10 cellular contexts compared by ENCODE assay signal in genomic region chr3:113769551-113769950, GRCh38. TPM values are rescaled to one million over a fixed set of nuclear protein-coding genes. Genes with fewer than 3 reads are reported as not detected.
DNase-seq lines count a peak whose midpoint lies in the region; ATAC-seq, FAIRE-seq and TF ChIP-seq lines count a peak whose summit lies in the region.
"Had no signal": no experiment of that assay in that cellular context is flagged by ENCODE, and none has a peak within 500 bp of the region (broad histone marks: within the 10 kb centered on the region; RNA-seq: fewer than 3 reads in every experiment).

No MANE protein-coding gene starts in this region.

- H3K4me1 Mint-ChIP-seq in activated T-cell treated with anti-CD3 and anti-CD28 coated beads, Interleukin-2, amount 50 U/mL, for 72 hours (ENCODE audit: low read depth), result peaks cover 6% of the 10 kb centered on the region

- DNase-seq in K562 (ENCODE audit: extremely low read depth in 1 of 4, low spot score in 3 of 4), result peak in 3 of 4 experiments; percentile 8 to 10 (median 9)
- DNase-seq in osteoblast (ENCODE audit: insufficient read length, low spot score, missing footprints), result peak; percentile 84
- no peak for DNase-seq in NCI-H748 treated with DMSO at 0.1 percent for 48 hours (lab: John Stamatoyannopoulos, UW)
- DNase-seq in activated gamma-delta T cell treated with Interleukin-2 at 50 U/mL for 16 hours, result no peak
- DNase-seq in activated T-cell treated with anti-CD3 and anti-CD28 coated beads, Interleukin-2, amount 50 U/mL, for 72 hours, result no peak
- no peak for DNase-seq in G401 (ENCODE audit: low spot score)
- DNase-seq: activated CD4-positive, alpha-beta T cell treated with anti-CD3 and anti-CD28 coated beads for 1 hour had no signal

- H3K4me1 ChIP-seq in K562 (replicated peaks in 1 of 2; ENCODE audit: control insufficient read depth in 2 of 2, insufficient read depth in 2 of 2, low read length in 2 of 2) (no peaks in the 10 kb centered on the region; a peak in 1 of 5 replicates), osteoblast (ENCODE audit: insufficient read depth, low read length) (peaks cover 19% of the 10 kb centered on the region)

- H3K4me3 Mint-ChIP-seq in activated T-cell treated with anti-CD3 and anti-CD28 coated beads, Interleukin-2, amount 50 U/mL, for 72 hours, result no peak overlapping the region

- H3K4me3 ChIP-seq in K562, result no peak overlapping the region
- no peak overlapping the region for H3K4me3 ChIP-seq in osteoblast (ENCODE audit: insufficient read depth, low read length)

- H3K27me3 Mint-ChIP-seq in activated T-cell treated with anti-CD3 and anti-CD28 coated beads, Interleukin-2, amount 50 U/mL, for 72 hours (ENCODE audit: low read depth), result no peaks in the 10 kb centered on the region

- H3K27me3 ChIP-seq in K562 (ENCODE audit: control insufficient read depth in 2 of 2, insufficient read depth in 2 of 2, low read length in 2 of 2) (no peaks in the 10 kb centered on the region), osteoblast (ENCODE audit: insufficient read depth, low read length) (no peaks in the 10 kb centered on the region)

- H3K9ac ChIP-seq in K562 (ENCODE audit: insufficient read depth in 1 of 2, low read depth in 2 of 2, low read length in 2 of 2), result no peak overlapping the region

- TF ChIP-seq EP300 in K562 (IDR thresholded peaks at IDR 0.05; ENCODE audit: low read length), result no peak

- no peak for TF ChIP-seq POLR2A in K562 (conservative IDR thresholded peaks at IDR 0.05)

- POLR2A ChIA-PET in K562 (lab: Yijun Ruan, JAX), result no interaction called here

- H3K36me3 ChIP-seq in K562 (ENCODE audit: control insufficient read depth, insufficient read depth, low read length), result no peaks in the 10 kb centered on the region
- no peaks in the 10 kb centered on the region for H3K36me3 ChIP-seq in osteoblast (ENCODE audit: insufficient read depth, low read length)

- H4K20me1 ChIP-seq in K562 (replicated peaks; ENCODE audit: control insufficient read depth, insufficient read depth, low read length), result no peaks in the 10 kb centered on the region
- no peaks in the 10 kb centered on the region for H4K20me1 ChIP-seq in osteoblast (ENCODE audit: insufficient read depth, low read length)

- FAIRE-seq in K562 (lab: Jason Lieb, UNC), result no peak

- BruUV-seq in K562 (replicated peaks; lab: Mats Ljungman, UMichigan), result no TSS peak

- ATAC-seq in GM18870 (IDR thresholded peaks at IDR 0.05; ENCODE audit: unreplicated experiment), result peak; percentile 78
- peak; percentile 73 for ATAC-seq in HG03097 (IDR thresholded peaks at IDR 0.05; ENCODE audit: low FRiP score, unreplicated experiment)
- ATAC-seq in K562, result peak; percentile 57; the same call in 2 of the 3 replicates
- no peak for ATAC-seq in activated T-cell treated with anti-CD3 and anti-CD28 coated beads, Interleukin-2, amount 50 U/mL, for 72 hours (replicated peaks in 1 of 2)

- H3K4me2 ChIP-seq in K562 (ENCODE audit: insufficient read depth, low read length) (no peak overlapping the region), osteoblast (ENCODE audit: insufficient read depth, low read length) (peak overlapping the region; percentile 14)

- no peaks in the 10 kb centered on the region for H3K36me3 Mint-ChIP-seq in activated T-cell treated with anti-CD3 and anti-CD28 coated beads, Interleukin-2, amount 50 U/mL, for 72 hours (ENCODE audit: insufficient read depth in 2 of 2)

- CTCF ChIA-PET in K562 (lab: Yijun Ruan, JAX; ENCODE audit: low intra/inter-chr PET ratio), result no interaction called here

- in situ Hi-C loops in K562 (cut with MboI) (no loop called here), G401 (cut with HindIII; ENCODE audit: low sequenced_read_pairs) (no loop called here)

- H3K9me3 Mint-ChIP-seq in activated T-cell treated with anti-CD3 and anti-CD28 coated beads, Interleukin-2, amount 50 U/mL, for 72 hours, result no peaks in the 10 kb centered on the region

- no peak for TF ChIP-seq RAD21 in K562 (CRISPR knock-in tag; conservative IDR thresholded peaks at IDR 0.05 in 1 of 2, IDR thresholded peaks at IDR 0.05 in 1 of 2)

- no peaks in the 10 kb centered on the region for H3K79me2 ChIP-seq in K562 (ENCODE audit: control insufficient read depth, insufficient read depth, low read length)
- H3K79me2 ChIP-seq in osteoblast (ENCODE audit: insufficient read depth, low read length), result peaks cover 47% of the 10 kb centered on the region

- TF ChIP-seq CTCF in K562 (IDR thresholded peaks at IDR 0.05 in 2 of 3, conservative IDR thresholded peaks at IDR 0.05 in 1 of 3; ENCODE audit: insufficient read depth in 2 of 3, low read depth in 1 of 3, low read length in 3 of 3) (no peak), osteoblast (IDR thresholded peaks at IDR 0.05; ENCODE audit: extremely low read depth, low read depth, low read length) (no peak)

- H3K9me3 ChIP-seq in K562 (replicated peaks; ENCODE audit: control insufficient read depth, insufficient read depth, low read depth, low read length), result no peaks in the 10 kb centered on the region
- no peaks in the 10 kb centered on the region for H3K9me3 ChIP-seq in osteoblast (ENCODE audit: low read depth, low read length)

- no peak overlapping the region for H2AFZ ChIP-seq in K562 (ENCODE audit: low read depth, low read length)
- no peak overlapping the region for H2AFZ ChIP-seq in osteoblast (ENCODE audit: low read length)

- intact Hi-C loops in K562 (cut with micrococcal nuclease), result no loop called here

- no peak overlapping the region for H3K27ac Mint-ChIP-seq in activated T-cell treated with anti-CD3 and anti-CD28 coated beads, Interleukin-2, amount 50 U/mL, for 72 hours

- no peaks in the 10 kb centered on the region for H3K9me1 ChIP-seq in K562 (ENCODE audit: control insufficient read depth, insufficient read depth, low read length)

- H3K27ac ChIP-seq in K562 (ENCODE audit: extremely low read depth, low read depth, low read length) (no peak overlapping the region), osteoblast (ENCODE audit: low read depth, low read length) (no peak overlapping the region)
- H3K27ac ChIP-seq: epithelial cell of prostate had no signal

TF ChIP-seq in K562, 482 proteins besides CTCF, POLR2A, EP300 and RAD21:
- peak; percentile 37; the same call in 1 of the 2 replicates for TF ChIP-seq JUND (IDR thresholded peaks at IDR 0.05; ENCODE audit: borderline replicate concordance, low read depth, low read length)
- TF ChIP-seq JUND (tag; IDR thresholded peaks at IDR 0.05; ENCODE audit: borderline replicate concordance, low read depth, low read length), result no peak
- no peak for TF ChIP-seq IRF9 (tag; IDR thresholded peaks at IDR 0.05)

RNA-seq across cellular contexts. Expression of gene ATP6V1A, which starts 22.7 kb away (rescaled TPM):
- 12.3 and 25.3 TPM in 2 replicates for total RNA-seq in K562 (2011; cell fraction: chromatin; rRNA removed; ENCODE audit: low replicate concordance)
- total RNA-seq in K562 (2011; cell fraction: nucleolus; rRNA removed), result 6.3 and 7.0 TPM in 2 replicates
- 14.1 and 21.8 TPM in 2 replicates for total RNA-seq in K562 (2011; cell fraction: nucleoplasm; rRNA removed)
- total RNA-seq in K562 (2014; rRNA removed), result 29.7 and 33.3 TPM in 2 replicates
- total RNA-seq in K562 (2014; rRNA removed; fragmentation: Illumina TruSeq; extraction: Trizol), result 54.9 and 59.5 TPM in 2 replicates
- total RNA-seq in K562 (2015; rRNA removed; fragmentation: Illumina TruSeq; extraction: Trizol), result 41.7 and 44.8 TPM in 2 replicates
- total RNA-seq in K562 (2021), result 57.1 and 60.7 TPM in 2 replicates
- polyA plus RNA-seq in K562 (2011; rRNA removed), result 38.4 and 55.4 TPM in 2 replicates
- polyA plus RNA-seq in K562 (2011; cell fraction: cytosol; rRNA removed), result 11.2 and 19.0 TPM in 2 replicates
- polyA plus RNA-seq in K562 (2011; cell fraction: nucleus; rRNA removed), result 6.4 and 10.0 TPM in 2 replicates
- polyA plus RNA-seq in K562 (2012), result 13.1 and 19.0 TPM in 2 replicates
- 30.6 and 35.3 TPM in 2 replicates for polyA plus RNA-seq in K562 (2014; fragmentation: Illumina TruSeq; extraction: Trizol)
- polyA plus RNA-seq in K562 (2014; fragmentation: Nextera tagmentation; extraction: Ambion mirVana), result 10 to 100 TPM; 29.7 to 39.9 TPM
- 23.6 and 28.2 TPM in 2 replicates for polyA plus RNA-seq in K562 (2014; rRNA removed)
- 107 and 113 TPM in 2 replicates for polyA minus RNA-seq in K562 (2011; rRNA and poly(A)+ RNA removed)
- 24.8 and 36.2 TPM in 2 replicates for polyA minus RNA-seq in K562 (2011; cell fraction: cytosol; rRNA and poly(A)+ RNA removed)
- polyA minus RNA-seq in K562 (2011; cell fraction: nucleus; rRNA and poly(A)+ RNA removed), result 4.8 and 10.3 TPM in 2 replicates
- 140 and 166 TPM in 2 replicates for total RNA-seq in osteoblast
- 10 to 100 TPM; 30.7 to 31.3 TPM for total RNA-seq in activated T-cell treated with anti-CD3 and anti-CD28 coated beads, Interleukin-2, amount 50 U/mL, for 72 hours
- 81.8 and 122 TPM in 2 replicates for total RNA-seq in G401 (2014; rRNA removed; shearing (Covaris generic))

RNA-seq across cellular contexts. Expression of gene NAA50, which starts 23.5 kb away (rescaled TPM):
- 8.5 and 23.5 TPM in 2 replicates for total RNA-seq in K562 (2011; cell fraction: chromatin; rRNA removed; ENCODE audit: low replicate concordance)
- 3.6 and 4.8 TPM in 2 replicates for total RNA-seq in K562 (2011; cell fraction: nucleolus; rRNA removed)
- 9.6 and 23.1 TPM in 2 replicates for total RNA-seq in K562 (2011; cell fraction: nucleoplasm; rRNA removed)
- total RNA-seq in K562 (2014; rRNA removed) (301 and 342 TPM in 2 replicates), K562 (2014; rRNA removed; fragmentation: Illumina TruSeq; extraction: Trizol) (112 and 137 TPM in 2 replicates), K562 (2015; rRNA removed; fragmentation: Illumina TruSeq; extraction: Trizol) (97.2 and 99.8 TPM in 2 replicates), K562 (2021) (144 and 147 TPM in 2 replicates), osteoblast (163 and 169 TPM in 2 replicates)
- polyA plus RNA-seq in K562 (2011; rRNA removed) (60.4 and 81.8 TPM in 2 replicates), K562 (2014; fragmentation: Illumina TruSeq; extraction: Trizol) (142 and 144 TPM in 2 replicates), K562 (2014; fragmentation: Nextera tagmentation; extraction: Ambion mirVana) (10 to 100 TPM; 40.0 to 58.6 TPM), K562 (2014; rRNA removed) (112 and 120 TPM in 2 replicates)
- 31.6 and 68.5 TPM in 2 replicates for polyA plus RNA-seq in K562 (2011; cell fraction: cytosol; rRNA removed)
- polyA plus RNA-seq in K562 (2011; cell fraction: nucleus; rRNA removed), result 17.3 and 23.6 TPM in 2 replicates
- polyA plus RNA-seq in K562 (2012), result 69.4 and 132 TPM in 2 replicates
- 92.5 and 112 TPM in 2 replicates for polyA minus RNA-seq in K562 (2011; rRNA and poly(A)+ RNA removed)
- 39.0 and 60.6 TPM in 2 replicates for polyA minus RNA-seq in K562 (2011; cell fraction: cytosol; rRNA and poly(A)+ RNA removed)
- 15.3 and 15.8 TPM in 2 replicates for polyA minus RNA-seq in K562 (2011; cell fraction: nucleus; rRNA and poly(A)+ RNA removed)
- 100 to 1,000 TPM in 1 of 2 donors, 10 to 100 TPM in 1; 90.5 to 105 TPM for total RNA-seq in activated T-cell treated with anti-CD3 and anti-CD28 coated beads, Interleukin-2, amount 50 U/mL, for 72 hours
- total RNA-seq in G401 (2014; rRNA removed; shearing (Covaris generic)), result 47.2 and 60.2 TPM in 2 replicates

Comparison
In these comparisons a context has a peak if more than half of its experiments do, and no peak if none do; other contexts are left out.
1. ATAC-seq: peak in GM18870 (single experiment), HG03097 (single experiment) and K562 (single experiment); none in activated T-cell treated with anti-CD3 and anti-CD28 coated beads, Interleukin-2, amount 50 U/mL, for 72 hours (0 of 2).
2. DNase-seq: peak in K562 (3 of 4) and osteoblast (single experiment); none in NCI-H748 treated with DMSO at 0.1 percent for 48 hours (single experiment), activated gamma-delta T cell treated with Interleukin-2 at 50 U/mL for 16 hours (single experiment), activated T-cell treated with anti-CD3 and anti-CD28 coated beads, Interleukin-2, amount 50 U/mL, for 72 hours (0 of 2) and G401 (single experiment).